ENCODE assay signal across 2 cellular contexts in the genomic region with DNA sequence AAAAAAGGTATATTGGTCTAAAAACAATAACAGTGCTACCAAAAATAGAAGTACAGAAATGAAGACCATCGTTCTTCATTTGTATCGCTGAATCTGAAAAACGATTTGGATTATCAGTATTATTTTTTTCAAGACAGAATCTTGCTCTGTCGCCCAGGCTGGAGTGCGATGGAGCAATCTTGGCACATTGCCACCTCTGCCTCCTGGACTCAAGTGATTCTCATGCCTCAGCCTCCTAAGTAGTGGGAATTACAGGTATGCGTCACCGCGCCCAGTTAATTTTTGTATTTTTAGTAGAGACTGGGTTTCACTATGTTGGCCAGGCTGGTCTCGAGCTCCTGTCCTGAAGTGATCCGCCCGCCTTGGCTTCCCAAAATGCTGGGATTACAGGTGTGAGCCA. TPM values are rescaled to one million over a fixed set of nuclear protein-coding genes. Genes with fewer than 3 reads are reported as not detected.
"Had no signal": no experiment of that assay in that cellular context is flagged by ENCODE, and none has a peak within 500 bp of the region (broad histone marks: within the 10 kb centered on the region; RNA-seq: fewer than 3 reads in every experiment).

No MANE protein-coding gene starts in this region.

RNA-seq across cellular contexts. Expression of a gene that starts 26.1 kb away (rescaled TPM):
- total RNA-seq: G401, GM12878 had no signal
- polyA plus RNA-seq: GM12878 had no signal
